11 cellular contexts compared by ENCODE assay signal in the genomic region with DNA sequence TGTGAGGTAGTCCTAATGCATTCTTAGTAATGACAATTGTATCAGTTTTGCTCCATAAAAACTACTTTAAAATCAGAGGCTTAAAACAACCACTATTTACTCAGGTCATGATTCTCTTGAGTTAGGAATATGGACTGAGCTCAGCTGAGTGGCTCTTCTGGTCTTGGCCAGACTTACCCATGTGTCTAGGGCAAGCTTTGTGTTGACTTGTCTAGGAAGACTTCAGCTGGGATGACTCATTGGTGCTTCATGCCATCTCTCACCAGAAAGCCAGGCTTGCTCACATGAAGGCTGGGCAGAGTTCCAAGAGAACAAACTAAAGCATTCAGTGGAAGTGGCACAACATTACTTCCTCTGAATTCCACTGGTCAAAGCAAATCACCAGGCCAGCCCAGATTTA.
DNase-seq lines count a peak whose midpoint lies in the region; ATAC-seq and TF ChIP-seq lines count a peak whose summit lies in the region.
"Had no signal": no experiment of that assay in that cellular context is flagged by ENCODE, and none has a peak within 500 bp of the region (broad histone marks: within the 10 kb centered on the region; RNA-seq: fewer than 3 reads in every experiment).

No MANE protein-coding gene starts in this region.

- DNase-seq in COLO829 (ENCODE audit: low spot score) (peak; percentile 97), HT1080 (ENCODE audit: low read depth) (peak; percentile 94), RWPE2 (ENCODE audit: low spot score) (peak; percentile 91), fibroblast of villous mesenchyme (ENCODE audit: low read depth) (peak; percentile 10), DMS79 (lab: John Stamatoyannopoulos, UW) (no peak), sigmoid colon (no peak), T-helper 9 cell (no peak)
- no peak for DNase-seq in activated T-cell treated with anti-CD3 and anti-CD28 coated beads, Interleukin-2, amount 50 U/mL, for 1 hour
- DNase-seq: NCI-H2171, pancreas, uterus had no signal

- H3K36me3 ChIP-seq in RWPE2 (ENCODE audit: low read depth) (no peaks in the 10 kb centered on the region), sigmoid colon (no peaks in the 10 kb centered on the region)
- H3K36me3 ChIP-seq: pancreas, uterus had no signal

- no peaks in the 10 kb centered on the region for H3K27me3 ChIP-seq in RWPE2 (ENCODE audit: insufficient read depth, poor library complexity, severe bottlenecking)
- H3K27me3 ChIP-seq in sigmoid colon = peaks cover 0 to 8% (median 0%) of the 10 kb centered on the region in 3 donors
- H3K27me3 ChIP-seq: pancreas had no signal

- no peak overlapping the region for H3K27ac ChIP-seq in RWPE2 (ENCODE audit: poor library complexity, severe bottlenecking)
- H3K27ac ChIP-seq in sigmoid colon = no peak overlapping the region
- H3K27ac ChIP-seq: pancreas, uterus had no signal

- no peak for TF ChIP-seq POLR2A in sigmoid colon (IDR thresholded peaks at IDR 0.05)

- no peak for TF ChIP-seq EP300 in sigmoid colon (IDR thresholded peaks at IDR 0.05)

- no peaks in the 10 kb centered on the region for H3K4me1 ChIP-seq in RWPE2 (ENCODE audit: insufficient read depth, poor library complexity, severe bottlenecking)
- H3K4me1 ChIP-seq in sigmoid colon = no peaks in the 10 kb centered on the region
- H3K4me1 ChIP-seq: pancreas, uterus had no signal

- peak; percentile 94 for ATAC-seq in RWPE2 (ENCODE audit: low read depth)
- ATAC-seq: pancreas had no signal

- H3K4me3 ChIP-seq in RWPE2 (ENCODE audit: severe bottlenecking) (no peak overlapping the region), fibroblast of villous mesenchyme (ENCODE audit: low read depth, low read length) (no peak overlapping the region), sigmoid colon (no peak overlapping the region)
- H3K4me3 ChIP-seq: pancreas, uterus had no signal

- H3K9me3 ChIP-seq in RWPE2 (ENCODE audit: severe bottlenecking) (peaks cover 8% of the 10 kb centered on the region), sigmoid colon (no peaks in the 10 kb centered on the region)
- H3K9me3 ChIP-seq: pancreas, uterus had no signal

- no peak for TF ChIP-seq CTCF in RWPE2 (IDR thresholded peaks at IDR 0.05; ENCODE audit: poor library complexity, severe bottlenecking)
- no peak for TF ChIP-seq CTCF in fibroblast of villous mesenchyme (IDR thresholded peaks at IDR 0.05; ENCODE audit: insufficient read depth, low read depth, low read length)
- TF ChIP-seq CTCF in sigmoid colon (IDR thresholded peaks at IDR 0.05) = no peak

- intact Hi-C loops in sigmoid colon (cut with DNase I) = no loop called here

Comparison
In these comparisons a context has a peak if more than half of its experiments do, and no peak if none do; other contexts are left out.
1. DNase-seq: peak in COLO829 (single experiment), HT1080 (single experiment), RWPE2 (single experiment) and fibroblast of villous mesenchyme (single experiment); none in DMS79 (single experiment), sigmoid colon (single experiment), T-helper 9 cell (single experiment) and activated T-cell treated with anti-CD3 and anti-CD28 coated beads, Interleukin-2, amount 50 U/mL, for 1 hour (single experiment).